8 cellular contexts compared by ENCODE assay signal in the genomic region with DNA sequence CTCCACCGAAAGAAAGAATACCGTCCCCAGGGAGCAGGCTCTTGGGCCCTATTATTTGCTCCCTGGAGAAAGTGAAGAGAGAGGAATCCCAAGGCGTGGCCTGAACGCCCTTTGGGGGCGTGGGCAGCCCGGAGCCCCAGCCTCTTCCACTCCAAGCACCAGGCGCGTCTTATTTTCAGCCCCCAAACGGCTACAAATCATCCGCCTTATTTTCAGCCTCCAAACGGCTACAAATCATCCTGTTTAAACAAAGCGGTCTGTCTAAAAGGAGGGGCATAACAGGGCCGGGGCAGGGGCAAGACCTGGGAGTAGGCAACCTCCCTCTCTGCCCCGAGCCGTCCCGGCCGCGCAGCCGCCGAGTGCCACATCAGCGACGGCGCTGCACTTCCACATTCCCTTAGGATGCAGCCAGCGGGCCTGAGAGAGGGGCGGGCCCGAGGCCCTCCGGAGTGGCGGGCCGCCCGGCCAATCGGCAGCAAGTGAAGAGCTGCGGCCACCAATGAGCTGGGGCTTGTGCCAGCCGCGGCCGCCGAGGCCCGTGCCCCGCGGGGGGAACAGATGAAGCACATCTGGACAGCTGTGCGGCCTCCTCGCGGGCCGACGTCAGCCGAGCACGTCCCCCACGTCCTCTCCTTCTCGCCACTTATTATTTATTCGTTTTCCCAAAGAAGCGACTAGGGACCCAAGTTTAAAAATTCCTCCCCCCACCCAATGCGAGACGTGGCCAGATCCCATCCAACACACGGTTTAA. TPM values are rescaled to one million over a fixed set of nuclear protein-coding genes. Genes with fewer than 3 reads are reported as not detected.
DNase-seq lines count a peak whose midpoint lies in the region; ATAC-seq, FAIRE-seq and TF ChIP-seq lines count a peak whose summit lies in the region.

A gene with protein sequence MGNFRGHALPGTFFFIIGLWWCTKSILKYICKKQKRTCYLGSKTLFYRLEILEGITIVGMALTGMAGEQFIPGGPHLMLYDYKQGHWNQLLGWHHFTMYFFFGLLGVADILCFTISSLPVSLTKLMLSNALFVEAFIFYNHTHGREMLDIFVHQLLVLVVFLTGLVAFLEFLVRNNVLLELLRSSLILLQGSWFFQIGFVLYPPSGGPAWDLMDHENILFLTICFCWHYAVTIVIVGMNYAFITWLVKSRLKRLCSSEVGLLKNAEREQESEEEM (plus strand): TSS at position 561 of the 751 bp plus-strand sequence. CDS start 62,593 bp downstream, outside the sequence.

- peaks cover 45% of the 10 kb centered on the region for H3K4me1 ChIP-seq in HepG2 (ENCODE audit: insufficient read depth, low read length)

- H3K27ac ChIP-seq in HepG2 (ENCODE audit: extremely low read length, insufficient read depth, low read length): peak within 1 kb of the TSS; percentile 65

- in situ Hi-C loops in HepG2 (cut with HindIII; ENCODE audit: extremely low pct_ligation_motif_present, low pct_unique_long_range_greater_than_20kb): no loop called here

- TF ChIP-seq EP300 in HepG2 (IDR thresholded peaks at IDR 0.05; ENCODE audit: low read depth in 2 of 2, low read length in 2 of 2) (no peak), HepG2 (CRISPR knock-in tag; IDR thresholded peaks at IDR 0.05; ENCODE audit: borderline replicate concordance) (no peak)

- H3K36me3 ChIP-seq in HepG2 (replicated peaks in 1 of 2; ENCODE audit: control insufficient read depth in 1 of 2, insufficient read depth in 2 of 2, low read length in 2 of 2): no peaks in the 10 kb centered on the region

- peak within 1 kb of the TSS; percentile 71 for H3K4me2 ChIP-seq in HepG2 (ENCODE audit: low read depth, low read length)

- TF ChIP-seq CTCF in HepG2 (CRISPR knock-in tag; IDR thresholded peaks at IDR 0.05): peak; percentile 30; the same call in 1 of the 2 replicates

- BruUV-seq in HepG2 (replicated peaks; lab: Mats Ljungman, UMichigan): no TSS peak

- CTCF ChIA-PET in HepG2 (lab: Yijun Ruan, JAX; ENCODE audit: low intra/inter-chr PET ratio, low total read pairs): no interaction called here

- H3K4me3 ChIP-seq in HepG2 (replicated peaks in 1 of 3; ENCODE audit: insufficient read depth in 1 of 3, low read depth in 2 of 3, low read length in 3 of 3): peak within 1 kb of the TSS; percentile 68 to 79 (median 79)

- H4K20me1 ChIP-seq in HepG2 (ENCODE audit: insufficient read depth, low read length): no peaks in the 10 kb centered on the region

- WGBS in HepG2 (ENCODE audit: low lambda C conversion rate): 7% methylated on average over 28 of the region's 53 CpGs

- FAIRE-seq in HepG2 (lab: Jason Lieb, UNC): peak; percentile 42

- TF ChIP-seq RAD21 in HepG2 (CRISPR knock-in tag; IDR thresholded peaks at IDR 0.05): no peak

- peak; percentile 76 to 86 for TF ChIP-seq POLR2A in HepG2 (IDR thresholded peaks at IDR 0.05; ENCODE audit: insufficient read depth in 1 of 2, low read depth in 2 of 2, low read length in 2 of 2)

- H3K27me3 ChIP-seq in HepG2 (ENCODE audit: control insufficient read depth in 1 of 2, insufficient read depth in 2 of 2, low read length in 2 of 2): peaks cover 0 to 15% of the 10 kb centered on the region in 2 experiments; a peak in 2 of 5 replicates

- ATAC-seq in HG03432 (IDR thresholded peaks at IDR 0.05; ENCODE audit: unreplicated experiment) (peak; percentile 99), HepG2 (peak; percentile 99)

- no peaks in the 10 kb centered on the region for H3K9me3 ChIP-seq in HepG2 (ENCODE audit: low read length)

- intact Hi-C loops in HepG2 (cut with micrococcal nuclease; ENCODE audit: unreplicated experiment): loop anchor here (1.0 kb wide), 1 partner anchor 29 kb away; no protein-coding TSS in a partner anchor

- POLR2A ChIA-PET in HepG2 (lab: Yijun Ruan, JAX): interaction anchor here (0.6 to 1.3 kb wide), 6 partner anchors 9 to 1194 kb away, joined by 3 to 12 read pairs (median 4); partner anchors contain the start of genes LNP1, RPL24 and TOMM70

- DNase-seq in Ammon's horn (ENCODE audit: low spot score): peak; percentile 94
- peak; percentile 96 for DNase-seq in GM19238 (ENCODE audit: insufficient read length, low spot score)
- DNase-seq in NCI-H510A (lab: John Stamatoyannopoulos, UW): peak; percentile 68
- peak; percentile 38 for DNase-seq in activated CD4-positive, alpha-beta T cell treated with anti-CD3 and anti-CD28 coated beads, Interleukin-2, amount 50 U/mL, for 1 hour
- peak; percentile 95 for DNase-seq in dermis blood vessel endothelial cell
- DNase-seq in HepG2 (ENCODE audit: low spot score): peak; percentile 88
- DNase-seq in stimulated activated CD4-positive, alpha-beta T cell treated with anti-CD3 and anti-CD28 coated beads, Interleukin-2, amount 100 ng/mL, for 4 hours (ENCODE audit: low read depth): peak; percentile 55

- peaks cover 8% of the 10 kb centered on the region for H3K79me2 ChIP-seq in HepG2 (ENCODE audit: insufficient read depth, low read length)

- peak within 1 kb of the TSS; percentile 83 for H2AFZ ChIP-seq in HepG2 (ENCODE audit: low read length)

- peak within 1 kb of the TSS; percentile 72 for H3K9ac ChIP-seq in HepG2 (ENCODE audit: insufficient read depth, low read depth, low read length)

TF ChIP-seq in HepG2, 621 proteins besides CTCF, POLR2A, EP300 and RAD21 (continues in another document):
- TF ChIP-seq ZNF577 (CRISPR knock-in tag; IDR thresholded peaks at IDR 0.05; ENCODE audit: borderline replicate concordance, low read depth) (no peak), ZNF605 (CRISPR knock-in tag; IDR thresholded peaks at IDR 0.05) (peak; percentile 89), ZGPAT (CRISPR knock-in tag; IDR thresholded peaks at IDR 0.05) (peak; percentile 88), SUZ12 (IDR thresholded peaks at IDR 0.05; ENCODE audit: low read depth, low read length) (no peak), PCBP1 (IDR thresholded peaks at IDR 0.05; ENCODE audit: borderline replicate concordance, low read depth, low read length) (0 out of 2 replicates have a peak, but pooled peaks have one; percentile 45), ZNF570 (CRISPR knock-in tag; IDR thresholded peaks at IDR 0.05; ENCODE audit: borderline replicate concordance) (no peak), ZNF691 (CRISPR knock-in tag; IDR thresholded peaks at IDR 0.05; ENCODE audit: borderline replicate concordance, low read depth) (0 out of 2 replicates have a peak, but pooled peaks have one; percentile 48), MZF1 (CRISPR knock-in tag; IDR thresholded peaks at IDR 0.05; ENCODE audit: borderline replicate concordance) (no peak), GABPB1 (CRISPR knock-in tag; IDR thresholded peaks at IDR 0.05) (peak; percentile 83), NR2F6 (IDR thresholded peaks at IDR 0.05) (no peak), NR2F6 (CRISPR knock-in tag; IDR thresholded peaks at IDR 0.05) (no peak)

RNA-seq across cellular contexts. Expression of the gene that starts here (rescaled TPM):
- total RNA-seq in dermis blood vessel endothelial cell: 9.0 and 16.1 TPM in 2 replicates
- 11.7 and 14.8 TPM in 2 replicates for total RNA-seq in HepG2 (2016; rRNA removed; fragmentation: Illumina TruSeq; extraction: Trizol)
- 12.3 and 13.1 TPM in 2 replicates for total RNA-seq in HepG2 (2016; cell fraction: cytosol; rRNA removed; fragmentation: Illumina TruSeq; extraction: Trizol; ENCODE audit: low read depth)
- 14.9 and 15.7 TPM in 2 replicates for total RNA-seq in HepG2 (2016; cell fraction: insoluble cytoplasmic fraction; rRNA removed; fragmentation: Illumina TruSeq; extraction: Trizol)
- total RNA-seq in HepG2 (2016; cell fraction: membrane; rRNA removed; fragmentation: Illumina TruSeq; extraction: Trizol): 15.8 and 19.0 TPM in 2 replicates
- total RNA-seq in HepG2 (2016; cell fraction: nucleus; rRNA removed; fragmentation: Illumina TruSeq; extraction: Trizol): 10.6 and 12.1 TPM in 2 replicates
- 22.7 and 38.5 TPM in 2 replicates for polyA plus RNA-seq in HepG2 (2011; rRNA removed)
- polyA plus RNA-seq in HepG2 (2011; cell fraction: cytosol; rRNA removed): 20.6 and 27.2 TPM in 2 replicates
- polyA plus RNA-seq in HepG2 (2011; cell fraction: nucleus; rRNA removed): 5.3 and 7.0 TPM in 2 replicates
- polyA plus RNA-seq in HepG2 (2012): 18.8 and 51.5 TPM in 2 replicates
- polyA plus RNA-seq in HepG2 (2016; cell fraction: cytosol; fragmentation: Illumina TruSeq; extraction: Trizol; ENCODE audit: low read depth): 12.8 and 17.6 TPM in 2 replicates
- 11.9 and 14.7 TPM in 2 replicates for polyA plus RNA-seq in HepG2 (2016; cell fraction: insoluble cytoplasmic fraction; fragmentation: Illumina TruSeq; extraction: Trizol; ENCODE audit: low read depth)
- 13.4 and 20.3 TPM in 2 replicates for polyA plus RNA-seq in HepG2 (2016; cell fraction: membrane; fragmentation: Illumina TruSeq; extraction: Trizol; ENCODE audit: low read depth)
- polyA plus RNA-seq in HepG2 (2016; cell fraction: nucleus; fragmentation: Illumina TruSeq; extraction: Trizol; ENCODE audit: insufficient read depth, low read depth): 11.9 and 14.7 TPM in 2 replicates
- 10.5 and 24.5 TPM in 2 replicates for polyA minus RNA-seq in HepG2 (2011; rRNA and poly(A)+ RNA removed; ENCODE audit: low replicate concordance)
- polyA minus RNA-seq in HepG2 (2011; cell fraction: cytosol; rRNA and poly(A)+ RNA removed): 9.0 and 12.6 TPM in 2 replicates
- polyA minus RNA-seq in HepG2 (2011; cell fraction: nucleus; rRNA and poly(A)+ RNA removed): 9.8 and 13.3 TPM in 2 replicates

Comparison
In these comparisons a context has a peak if more than half of its experiments do, and no peak if none do; other contexts are left out.
1. Peak in every context shown above with its lines: DNase-seq, ATAC-seq, H3K4me3 ChIP-seq and H3K27ac ChIP-seq.
2. DNase-seq: peak in every context shown above with its lines; median percentile 96 in GM19238; 95 in dermis blood vessel endothelial cell; 94 in Ammon's horn; 88 in HepG2; 68 in NCI-H510A; 55 in stimulated activated CD4-positive, alpha-beta T cell treated with anti-CD3 and anti-CD28 coated beads, Interleukin-2, amount 100 ng/mL, for 4 hours; 38 in activated CD4-positive, alpha-beta T cell treated with anti-CD3 and anti-CD28 coated beads, Interleukin-2, amount 50 U/mL, for 1 hour.